Comparison of ENCODE assay signal across 8 cellular contexts in genomic region chr12:10235761-10236631, GRCh38. TPM values are rescaled to one million over a fixed set of nuclear protein-coding genes. Genes with fewer than 3 reads are reported as not detected.
A peak's percentile ranks its signal among the peaks of the same experiment; 100 is the strongest.
DNase-seq lines count a peak whose midpoint lies in the region; ATAC-seq, FAIRE-seq and TF ChIP-seq lines count a peak whose summit lies in the region.

No MANE protein-coding gene starts in this region.

- peaks cover 12% of the 10 kb centered on the region for H3K9me3 Mint-ChIP-seq in MCF 10A (ENCODE audit: unreplicated experiment)

- peak; percentile 35 for DNase-seq in DMS114 treated with DMSO at 0.1 percent for 48 hours (lab: John Stamatoyannopoulos, UW; ENCODE audit: unreplicated experiment)
- no peak for DNase-seq in SK-N-MC (ENCODE audit: low read depth, low spot score)
- DNase-seq in MCF 10A (ENCODE audit: unreplicated experiment): peak; percentile 53
- DNase-seq in keratinocyte (ENCODE audit: low read depth, low spot score): no peak
- peak; percentile 68 for DNase-seq in stimulated activated CD8-positive, alpha-beta memory T cell treated with anti-CD3 and anti-CD28 coated beads, Interleukin-4, amount 100 ng/mL, for 48 hours

- BruUV-seq in MCF 10A (replicated peaks; lab: Mats Ljungman, UMichigan): no TSS peak

- H3K4me3 ChIP-seq in SK-N-MC (no peak overlapping the region), keratinocyte (ENCODE audit: control insufficient read depth in 2 of 3, extremely low read depth in 1 of 3, insufficient read depth in 2 of 3, low read depth in 1 of 3, low read length in 3 of 3) (no peak overlapping the region)

- peak; percentile 68 for TF ChIP-seq CTCF in MCF 10A (IDR thresholded peaks at IDR 0.05; ENCODE audit: unreplicated experiment)
- peak; percentile 63 to 92 (median 82) for TF ChIP-seq CTCF in keratinocyte (optimal IDR thresholded peaks at IDR 0.05 in 1 of 3, IDR thresholded peaks at IDR 0.05 in 1 of 3, conservative IDR thresholded peaks at IDR 0.05 in 1 of 3; ENCODE audit: extremely low read depth in 1 of 3, insufficient read depth in 2 of 3, low read length in 3 of 3)

- H3K4me1 ChIP-seq in keratinocyte (ENCODE audit: control insufficient read depth, extremely low read depth, insufficient read depth, low read length): no peaks in the 10 kb centered on the region

- POLR2A ChIA-PET in MCF 10A (lab: Yijun Ruan, JAX): no interaction called here

- H3K4me2 ChIP-seq in keratinocyte (ENCODE audit: control insufficient read depth, extremely low read depth, insufficient read depth, low read depth, low read length): no peak overlapping the region

- no peaks in the 10 kb centered on the region for H3K9me3 ChIP-seq in SK-N-MC (ENCODE audit: low read depth, low read length)
- peaks cover 1% of the 10 kb centered on the region for H3K9me3 ChIP-seq in keratinocyte (ENCODE audit: control insufficient read depth, low read depth, low read length)

- H3K36me3 ChIP-seq in SK-N-MC (ENCODE audit: insufficient read depth, low read length) (no peaks in the 10 kb centered on the region), keratinocyte (ENCODE audit: control insufficient read depth in 2 of 2, extremely low read depth in 1 of 2, insufficient read depth in 2 of 2, low read length in 2 of 2) (no peaks in the 10 kb centered on the region)

- intact Hi-C loops in MCF 10A (cut with micrococcal nuclease): loop anchor here (1.0 to 2.0 kb wide), 6 partner anchors 95 to 514 kb away; partner anchors contain the start of gene STYK1

- CTCF ChIA-PET in MCF 10A (lab: Yijun Ruan, JAX): interaction anchor here (0.6 to 4.1 kb wide), 58 partner anchors 9 to 514 kb away, joined by 3 to 40 read pairs (median 4); partner anchors contain the start of genes EIF2S3B and STYK1

- peak; percentile 46 for ATAC-seq in HG02798 (IDR thresholded peaks at IDR 0.05; ENCODE audit: poor library complexity, unreplicated experiment)
- ATAC-seq in GM21723 (IDR thresholded peaks at IDR 0.05; ENCODE audit: unreplicated experiment): no peak
- ATAC-seq in HG02571 (IDR thresholded peaks at IDR 0.05; ENCODE audit: unreplicated experiment): no peak

- H3K27ac Mint-ChIP-seq in MCF 10A (ENCODE audit: low read depth, unreplicated experiment): no peak overlapping the region

- H3K4me1 Mint-ChIP-seq in MCF 10A (ENCODE audit: insufficient read depth, unreplicated experiment): peaks cover 17% of the 10 kb centered on the region

- H3K36me3 Mint-ChIP-seq in MCF 10A (ENCODE audit: insufficient read depth, unreplicated experiment): no peaks in the 10 kb centered on the region

- dilution Hi-C loops in keratinocyte (cut with MboI; ENCODE audit: extremely low pct_ligation_motif_present, low sequenced_read_pairs): no loop called here

- H3K27me3 Mint-ChIP-seq in MCF 10A (ENCODE audit: insufficient read depth, unreplicated experiment): no peaks in the 10 kb centered on the region

- H3K27me3 ChIP-seq in keratinocyte (ENCODE audit: control insufficient read depth, extremely low read depth, insufficient read depth, low read length): no peaks in the 10 kb centered on the region

- peak; percentile 67 for FAIRE-seq in keratinocyte (lab: Jason Lieb, UNC)

- H3K79me2 ChIP-seq in keratinocyte (ENCODE audit: control insufficient read depth, insufficient read depth, low read length): no peaks in the 10 kb centered on the region

- H2AFZ ChIP-seq in keratinocyte (ENCODE audit: control insufficient read depth, low read length): no peak overlapping the region

- 0 out of 2 replicates have a peak overlapping the region, but pooled peaks have one; percentile 29 for H3K27ac ChIP-seq in SK-N-MC
- H3K27ac ChIP-seq in keratinocyte (ENCODE audit: control insufficient read depth, insufficient read depth, low read length): no peak overlapping the region

- H3K9me1 ChIP-seq in keratinocyte (ENCODE audit: control insufficient read depth, extremely low read depth, insufficient read depth, low read length): no peaks in the 10 kb centered on the region

- H3K9ac ChIP-seq in SK-N-MC (ENCODE audit: insufficient read length): peak overlapping the region; percentile 22
- no peak overlapping the region for H3K9ac ChIP-seq in keratinocyte (ENCODE audit: control insufficient read depth, extremely low read depth, insufficient read depth, low read length)

- no peak overlapping the region for H3K4me3 Mint-ChIP-seq in MCF 10A (ENCODE audit: unreplicated experiment)

- no peaks in the 10 kb centered on the region for H4K20me1 ChIP-seq in keratinocyte (ENCODE audit: control insufficient read depth, extremely low read depth, insufficient read depth, low read length)

RNA-seq across cellular contexts. Expression of gene GABARAPL1, which starts 23.3 kb away (rescaled TPM):
- total RNA-seq in MCF 10A (2022): 19.7 and 28.1 TPM in 2 replicates
- polyA plus RNA-seq in keratinocyte: 15.6 to 27.2 TPM (median 24.3 TPM) in 3 replicates
- 27.0 TPM for polyA plus RNA-seq in keratinocyte (2011; ENCODE audit: low read depth)
- 21.6 and 41.0 TPM in 2 replicates for polyA plus RNA-seq in keratinocyte (2011; cell fraction: cytosol; rRNA removed)
- 32.6 and 33.1 TPM in 2 replicates for polyA plus RNA-seq in keratinocyte (2011; cell fraction: nucleus; rRNA removed)
- polyA plus RNA-seq in keratinocyte (2012; ENCODE audit: low replicate concordance): 14.1 and 46.3 TPM in 2 replicates
- 3.3 to 22.5 TPM (median 18.6 TPM) in 3 replicates for polyA minus RNA-seq in keratinocyte
- polyA minus RNA-seq in keratinocyte (2011; cell fraction: cytosol; rRNA and poly(A)+ RNA removed): 10.4 TPM
- 23.6 and 28.6 TPM in 2 replicates for polyA minus RNA-seq in keratinocyte (2011; cell fraction: nucleus; rRNA and poly(A)+ RNA removed)

RNA-seq across cellular contexts. Expression of gene TMEM52B, which starts 57.2 kb away (rescaled TPM):
- not detected in 2 replicates for total RNA-seq in MCF 10A (2022)
- polyA plus RNA-seq in keratinocyte: 0.03 TPM in 1 of 3 replicates, not detected in the others
- not detected for polyA plus RNA-seq in keratinocyte (2011; ENCODE audit: low read depth)
- 0.06 TPM in 1 of 2 replicates, not detected in the other for polyA plus RNA-seq in keratinocyte (2011; cell fraction: cytosol; rRNA removed)
- not detected in 2 replicates for polyA plus RNA-seq in keratinocyte (2011; cell fraction: nucleus; rRNA removed)
- not detected in 2 replicates for polyA plus RNA-seq in keratinocyte (2012; ENCODE audit: low replicate concordance)
- 0.16 TPM in 1 of 3 replicates, not detected in the others for polyA minus RNA-seq in keratinocyte
- polyA minus RNA-seq in keratinocyte (2011; cell fraction: cytosol; rRNA and poly(A)+ RNA removed): not detected
- polyA minus RNA-seq in keratinocyte (2011; cell fraction: nucleus; rRNA and poly(A)+ RNA removed): not detected in 2 replicates

Comparison
In these comparisons a context has a peak if more than half of its experiments do, and no peak if none do; other contexts are left out.
1. DNase-seq: peak in DMS114 treated with DMSO at 0.1 percent for 48 hours (single experiment), MCF 10A (single experiment) and stimulated activated CD8-positive, alpha-beta memory T cell treated with anti-CD3 and anti-CD28 coated beads, Interleukin-4, amount 100 ng/mL, for 48 hours (single experiment); none in SK-N-MC (single experiment) and keratinocyte (single experiment).